8 cellular contexts compared by ENCODE assay signal in the genomic region with DNA sequence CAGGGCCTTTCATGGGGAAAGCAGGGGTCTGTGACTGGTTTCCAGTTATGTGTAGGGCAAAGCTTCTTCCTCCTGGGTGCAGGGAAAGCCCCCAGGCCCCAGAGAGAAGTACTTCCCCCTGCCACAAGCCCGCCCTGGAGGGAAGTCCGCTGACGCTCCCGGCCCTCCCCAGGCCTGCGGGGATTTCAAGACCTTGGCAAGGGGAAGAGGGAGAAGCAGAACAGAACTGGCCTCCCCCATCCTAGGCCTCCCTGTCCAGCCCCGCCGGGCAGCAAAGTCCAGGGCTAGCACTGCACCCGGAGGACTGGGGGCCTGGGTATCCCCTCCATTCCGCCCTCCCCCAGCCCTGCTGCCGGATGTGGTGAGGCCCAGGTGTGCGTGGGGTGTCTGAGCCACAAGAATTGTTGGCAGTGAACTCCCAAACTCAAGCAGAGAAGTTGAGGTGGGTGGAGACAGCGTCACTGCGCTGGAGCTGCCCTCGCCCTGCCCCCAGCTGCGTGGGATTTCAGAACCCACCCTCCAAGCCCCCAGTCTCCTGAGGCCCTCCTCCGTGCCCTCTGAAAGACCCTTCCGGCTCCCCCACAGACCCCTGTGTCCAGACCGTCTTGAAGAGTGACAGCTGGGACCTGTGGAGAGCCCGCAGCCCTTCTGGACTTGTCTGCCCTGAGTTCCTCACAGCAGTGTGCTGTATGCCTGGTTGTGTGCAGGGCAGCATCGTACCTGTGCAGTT. TPM values are rescaled to one million over a fixed set of nuclear protein-coding genes. Genes with fewer than 3 reads are reported as not detected.
A peak's percentile ranks its signal among the peaks of the same experiment; 100 is the strongest.
DNase-seq lines count a peak whose midpoint lies in the region; ATAC-seq and TF ChIP-seq lines count a peak whose summit lies in the region.

No MANE protein-coding gene starts in this region.

- peak overlapping the region; percentile 42 for H3K4me3 Mint-ChIP-seq in Caco-2 (ENCODE audit: unreplicated experiment)
- no peak overlapping the region for H3K4me3 Mint-ChIP-seq in glutamatergic neuron (ENCODE audit: unreplicated experiment)

- H3F3A ChIP-seq in MM.1S (ENCODE audit: insufficient read depth, low read length) = peaks cover 9% of the 10 kb centered on the region

- H3K9me3 Mint-ChIP-seq in Caco-2 (ENCODE audit: unreplicated experiment) (no peaks in the 10 kb centered on the region), glutamatergic neuron (ENCODE audit: unreplicated experiment) (peaks cover 3% of the 10 kb centered on the region)

- H3K4me2 ChIP-seq in MM.1S (ENCODE audit: low read depth, low read length) = peak overlapping the region; percentile 88

- no TSS peak for BruUV-seq in Caco-2 (replicated peaks; lab: Mats Ljungman, UMichigan)

- intact Hi-C loops in Caco-2 (cut with micrococcal nuclease; ENCODE audit: unreplicated experiment) (loop anchor here (5.0 kb wide), 1 partner anchor 41 kb away; no protein-coding TSS in a partner anchor), Right ventricle myocardium inferior (cut with DNase I) (loop anchor here (5.0 kb wide), 1 partner anchor 121 kb away; a partner anchor contains a TSS)

- peak overlapping the region; percentile 53; the same call in 1 of the 2 replicates for H3K9ac ChIP-seq in MM.1S (ENCODE audit: low read length)

- no peaks in the 10 kb centered on the region for H3K9me2 ChIP-seq in MM.1S (replicated peaks; ENCODE audit: insufficient read depth, low read length)

- DNase-seq in Caco-2 (peak in 1 of 2 experiments; percentile 32), MM.1S (peak; percentile 80), Right ventricle myocardium inferior (ENCODE audit: missing footprints) (peak; percentile 89), glutamatergic neuron (no peak)
- peak; percentile 89 for DNase-seq in activated CD8-positive, alpha-beta memory T cell treated with anti-CD3 and anti-CD28 coated beads, Interleukin-2, amount 50 U/mL, for 4 hours
- peak; percentile 74 to 80 for DNase-seq in stimulated activated CD4-positive, alpha-beta T cell treated with anti-CD3 and anti-CD28 coated beads, Interleukin-15, amount 100 ng/mL, for 1 hour (ENCODE audit: low read depth in 1 of 2, low spot score in 1 of 2)

- no peaks in the 10 kb centered on the region for H3K27me3 ChIP-seq in Caco-2 (replicated peaks; ENCODE audit: control insufficient read depth, insufficient read depth, low read length)
- H3K27me3 ChIP-seq in MM.1S (replicated peaks; ENCODE audit: insufficient read depth, low read length) = no peaks in the 10 kb centered on the region

- H3K27ac Mint-ChIP-seq in Caco-2 (ENCODE audit: unreplicated experiment) = no peak overlapping the region
- H3K27ac Mint-ChIP-seq in glutamatergic neuron (ENCODE audit: unreplicated experiment) = no peak overlapping the region

- H3K79me2 ChIP-seq in MM.1S (ENCODE audit: low read length) = peaks cover 13% of the 10 kb centered on the region

- H3K27me3 Mint-ChIP-seq in Caco-2 (ENCODE audit: insufficient read depth, unreplicated experiment) = no peaks in the 10 kb centered on the region
- H3K27me3 Mint-ChIP-seq in glutamatergic neuron (ENCODE audit: unreplicated experiment) = peaks cover 9% of the 10 kb centered on the region

- POLR2A ChIA-PET in Caco-2 (lab: Charles Lee) = no interaction called here

- peak overlapping the region; percentile 76; the same call in 1 of the 2 replicates for H3K27ac ChIP-seq in MM.1S (ENCODE audit: low read length)

- peaks cover 16% of the 10 kb centered on the region for H3K36me3 Mint-ChIP-seq in Caco-2 (ENCODE audit: insufficient read depth, unreplicated experiment)
- no peaks in the 10 kb centered on the region for H3K36me3 Mint-ChIP-seq in glutamatergic neuron (ENCODE audit: unreplicated experiment)

- H3K4me1 Mint-ChIP-seq in Caco-2 (ENCODE audit: low read depth, unreplicated experiment) (no peaks in the 10 kb centered on the region), glutamatergic neuron (ENCODE audit: low read depth, unreplicated experiment) (peaks cover 12% of the 10 kb centered on the region)

- H3K36me3 ChIP-seq in Caco-2 (ENCODE audit: control insufficient read depth, insufficient read depth, low read length) (peaks cover 2% of the 10 kb centered on the region; the same call in 1 of the 2 replicates), MM.1S (replicated peaks; ENCODE audit: insufficient read depth, low read length) (no peaks in the 10 kb centered on the region)

- ATAC-seq in GM21526 (IDR thresholded peaks at IDR 0.05; ENCODE audit: low FRiP score, unreplicated experiment) = peak; percentile 29
- peak; percentile 23 for ATAC-seq in Right ventricle myocardium inferior
- no peak for ATAC-seq in HG03469 (IDR thresholded peaks at IDR 0.05; ENCODE audit: unreplicated experiment)

- peak overlapping the region; percentile 73 for H2AFZ ChIP-seq in MM.1S (ENCODE audit: low read length)

- H3K4me1 ChIP-seq in Caco-2 = peaks cover 14% of the 10 kb centered on the region
- H3K4me1 ChIP-seq in MM.1S (ENCODE audit: low read length) = peaks cover 18% of the 10 kb centered on the region

- TF ChIP-seq CTCF in Caco-2 (IDR thresholded peaks at IDR 0.05; ENCODE audit: insufficient read depth in 1 of 2, low read depth in 1 of 2, low read length in 1 of 2, severe bottlenecking in 1 of 2, unreplicated experiment in 1 of 2) (no peak), MM.1S (IDR thresholded peaks at IDR 0.05; ENCODE audit: low read length) (no peak), glutamatergic neuron (IDR thresholded peaks at IDR 0.05; ENCODE audit: partially characterized antibody, unreplicated experiment) (no peak)

- H4K20me1 ChIP-seq in MM.1S (ENCODE audit: insufficient read depth, low read length) = no peaks in the 10 kb centered on the region

- H3K9me3 ChIP-seq in Caco-2 (no peaks in the 10 kb centered on the region), MM.1S (replicated peaks; ENCODE audit: insufficient read depth, low read length) (no peaks in the 10 kb centered on the region)

- H3K4me3 ChIP-seq in Caco-2 (ENCODE audit: low read depth, low read length) (no peak overlapping the region), MM.1S (ENCODE audit: low read length) (peak overlapping the region; percentile 73)

- CTCF ChIA-PET in Caco-2 (lab: Charles Lee) = interaction anchor here (1.4 to 1.7 kb wide), 2 partner anchors 8 to 28 kb away, joined by 4 to 7 read pairs; a partner anchor contains a TSS

RNA-seq across cellular contexts. Expression of a gene that starts 1.1 kb away (rescaled TPM):
- total RNA-seq in Caco-2 (2022) = 13.4 and 13.6 TPM in 2 replicates
- total RNA-seq in Right ventricle myocardium inferior = 1.3 TPM
- total RNA-seq in glutamatergic neuron (ENCODE audit: unreplicated experiment) = 0.34 TPM

RNA-seq across cellular contexts. Expression of a gene that starts 8.0 kb away (rescaled TPM):
- 0.23 TPM in 1 of 2 replicates, not detected in the other for total RNA-seq in Caco-2 (2022)
- total RNA-seq in Right ventricle myocardium inferior = not detected
- not detected for total RNA-seq in glutamatergic neuron (ENCODE audit: unreplicated experiment)

RNA-seq across cellular contexts. Expression of a gene that starts 29.9 kb away (rescaled TPM):
- total RNA-seq in Caco-2 (2022) = 0.12 and 0.20 TPM in 2 replicates
- total RNA-seq in Right ventricle myocardium inferior = 6.9 TPM
- total RNA-seq in glutamatergic neuron (ENCODE audit: unreplicated experiment) = 0.91 TPM
